In genomic region chr14:105761842-105762241, GRCh38 we compare ENCODE assay signal across 30 cellular contexts.
DNase-seq lines count a peak whose midpoint lies in the region; ATAC-seq, FAIRE-seq and TF ChIP-seq lines count a peak whose summit lies in the region.
"Had no signal": no experiment of that assay in that cellular context is flagged by ENCODE, and none has a peak within 500 bp of the region (broad histone marks: within the 10 kb centered on the region; RNA-seq: fewer than 3 reads in every experiment).

No MANE protein-coding gene starts in this region.

- intact Hi-C loops in GM12878 (cut with micrococcal nuclease; ENCODE audit: unreplicated experiment), result no loop called here
- intact Hi-C loops in naive thymus-derived CD4-positive, alpha-beta T cell (cut with micrococcal nuclease), result no loop called here

- peaks cover 0 to 9% (median 5%) of the 10 kb centered on the region in 5 donors for H3K36me3 Mint-ChIP-seq in naive thymus-derived CD4-positive, alpha-beta T cell
- H3K36me3 Mint-ChIP-seq: activated naive CD8-positive, alpha-beta T cell treated with anti-CD3 and anti-CD28 coated beads, Interleukin-2, amount 10 ng/mL, durations not matched to agents 7 days and 5 days; CD14-positive monocyte had no signal

- no peak for FAIRE-seq in GM12878 (lab: Jason Lieb, UNC)
- FAIRE-seq: astrocyte had no signal

- H3K27me3 Mint-ChIP-seq in naive thymus-derived CD4-positive, alpha-beta T cell, result peaks cover 0 to 11% (median 5%) of the 10 kb centered on the region in 5 donors
- no peaks in the 10 kb centered on the region for H3K27me3 Mint-ChIP-seq in stimulated activated naive CD8-positive, alpha-beta T cell treated with anti-CD3 and anti-CD28 coated beads, Interleukin-15, amount 100 ng/mL, for 72 hours

- H3K36me3 ChIP-seq in GM12878 (ENCODE audit: control insufficient read depth in 2 of 2, insufficient read depth in 2 of 2, low read length in 1 of 2), result no peaks in the 10 kb centered on the region
- H3K36me3 ChIP-seq in naive thymus-derived CD4-positive, alpha-beta T cell (ENCODE audit: control insufficient read depth in 2 of 3, insufficient read depth in 3 of 3, low read length in 3 of 3), result no peaks in the 10 kb centered on the region
- H3K36me3 ChIP-seq: esophagus muscularis mucosa, heart right ventricle, MG63, Peyer's patch, WERI-Rb-1 had no signal

- CTCF ChIA-PET in GM12878 (lab: Yijun Ruan, JAX), result no interaction called here
- CTCF ChIA-PET in naive thymus-derived CD4-positive, alpha-beta T cell (lab: Charles Lee), result no interaction called here

- no peak for TF ChIP-seq POLR2A in GM12878 (IDR thresholded peaks at IDR 0.05; ENCODE audit: low read depth, low read length)

- H3K27ac Mint-ChIP-seq in naive thymus-derived CD4-positive, alpha-beta T cell, result no peak overlapping the region
- H3K27ac Mint-ChIP-seq in stimulated activated naive CD8-positive, alpha-beta T cell treated with anti-CD3 and anti-CD28 coated beads, Interleukin-15, amount 100 ng/mL, for 72 hours, result peak overlapping the region in 1 of 2 donors; percentile 29
- H3K27ac Mint-ChIP-seq: activated naive CD8-positive, alpha-beta T cell treated with anti-CD3 and anti-CD28 coated beads, Interleukin-2, amount 10 ng/mL, durations not matched to agents 7 days and 5 days; activated T-helper 1 cell treated with anti-CD3 and anti-CD28 coated beads, Interleukin-12 subunit alpha, Interleukin-12 subunit beta, Interleukin-2, Interleukin-4 antibody, amounts not matched to agents 30 ng/mL and 10 ng/mL and 1 ng/mL, durations not matched to agents 14 hours and 24 hours and 36 hours; CD14-positive monocyte; GM23338 had no signal

- BruUV-seq in GM12878 (replicated peaks; lab: Mats Ljungman, UMichigan), result no TSS peak

- DNase-seq in activated CD4-positive, CD25-positive, alpha-beta regulatory T cell treated with anti-CD3 and anti-CD28 coated beads, Interleukin-2, amount 50 U/mL, for 72 hours, result peak; percentile 20
- DNase-seq in GM12878 (ENCODE audit: low read depth, low spot score) (no peak), T-helper 1 cell (no peak)
- DNase-seq in naive thymus-derived CD4-positive, alpha-beta T cell, result peak in 1 of 9 donors; percentile 20
- no peak for DNase-seq in stimulated activated naive CD8-positive, alpha-beta T cell treated with anti-CD3 and anti-CD28 coated beads, Interleukin-15, amount 100 ng/mL, for 72 hours
- DNase-seq: activated CD4-positive, alpha-beta T cell treated with anti-CD3 and anti-CD28 coated beads, Interleukin-2, amount 50 U/mL, for 1 hour; activated naive CD8-positive, alpha-beta T cell treated with anti-CD3 and anti-CD28 coated beads, Interleukin-2, amount 10 ng/mL, durations not matched to agents 7 days and 5 days; central memory CD4-positive, alpha-beta T cell; foreskin keratinocyte; heart right ventricle; KBM-7; MG63; NCI-H2029 treated with DMSO at 0.1 percent for 48 hours; NCI-H226; NCI-H69; nucleus accumbens; SW 1271; T1000; WERI-Rb-1 had no signal

- H4K20me1 ChIP-seq in GM12878 (ENCODE audit: control insufficient read depth, insufficient read depth), result no peaks in the 10 kb centered on the region

- no peak for ATAC-seq in activated CD4-positive, CD25-positive, alpha-beta regulatory T cell treated with anti-CD3 and anti-CD28 coated beads, Interleukin-2, amount 50 U/mL, for 24 hours
- no peak for ATAC-seq in GM12878
- ATAC-seq in naive thymus-derived CD4-positive, alpha-beta T cell, result peak; percentile 22
- peak; percentile 9 for ATAC-seq in stimulated activated naive CD8-positive, alpha-beta T cell treated with anti-CD3 and anti-CD28 coated beads, Interleukin-15, amount 100 ng/mL, for 72 hours
- no peak for ATAC-seq in GM18873 (IDR thresholded peaks at IDR 0.05; ENCODE audit: low FRiP score, unreplicated experiment)
- no peak for ATAC-seq in GM18909 (IDR thresholded peaks at IDR 0.05; ENCODE audit: poor library complexity, unreplicated experiment)
- ATAC-seq: foreskin keratinocyte, GM23338 had no signal

- H3K27ac ChIP-seq in GM12878 (ENCODE audit: control insufficient read depth, insufficient read depth), result no peak overlapping the region
- no peak overlapping the region for H3K27ac ChIP-seq in naive thymus-derived CD4-positive, alpha-beta T cell (ENCODE audit: low read depth, low read length)
- H3K27ac ChIP-seq: 22Rv1, esophagus muscularis mucosa, foreskin keratinocyte, heart right ventricle, Peyer's patch, skin epidermis, WERI-Rb-1 had no signal

- TF ChIP-seq RAD21 in GM12878 (IDR thresholded peaks at IDR 0.05; ENCODE audit: insufficient read depth, low read depth, low read length), result no peak

- H3K79me2 ChIP-seq in GM12878 (ENCODE audit: control insufficient read depth, insufficient read depth, low read length), result no peaks in the 10 kb centered on the region

- H2AFZ ChIP-seq in GM12878 (ENCODE audit: control insufficient read depth, low read depth, low read length), result no peak overlapping the region
- H2AFZ ChIP-seq: GM23338 had no signal

- TF ChIP-seq CTCF in GM12878 (IDR thresholded peaks at IDR 0.05 in 2 of 3, conservative IDR thresholded peaks at IDR 0.05 in 1 of 3; ENCODE audit: control insufficient read depth in 2 of 3, extremely low read depth in 1 of 3, insufficient read depth in 1 of 3, low read depth in 3 of 3, low read length in 3 of 3), result no peak

- H3K4me3 ChIP-seq in GM12878, result no peak overlapping the region
- H3K4me3 ChIP-seq in naive thymus-derived CD4-positive, alpha-beta T cell (ENCODE audit: low read length), result no peak overlapping the region
- H3K4me3 ChIP-seq: esophagus muscularis mucosa, GM23338, heart right ventricle, MG63, Peyer's patch, skin epidermis had no signal

- H3K9ac ChIP-seq in GM12878 (ENCODE audit: control insufficient read depth, insufficient read depth, low read length), result no peak overlapping the region

- H3K4me1 Mint-ChIP-seq in naive thymus-derived CD4-positive, alpha-beta T cell, result no peaks in the 10 kb centered on the region
- no peaks in the 10 kb centered on the region for H3K4me1 Mint-ChIP-seq in stimulated activated naive CD8-positive, alpha-beta T cell treated with anti-CD3 and anti-CD28 coated beads, Interleukin-15, amount 100 ng/mL, for 72 hours
- H3K4me1 Mint-ChIP-seq: activated naive CD8-positive, alpha-beta T cell treated with anti-CD3 and anti-CD28 coated beads, Interleukin-2, amount 10 ng/mL, durations not matched to agents 7 days and 5 days; CD14-positive monocyte; GM23338 had no signal

- TF ChIP-seq EP300 in GM12878 (IDR thresholded peaks at IDR 0.05; ENCODE audit: borderline replicate concordance in 1 of 2, control insufficient read depth in 1 of 2, low read depth in 2 of 2, low read length in 2 of 2), result no peak

- SMC1A ChIA-PET in GM12878 (lab: Charles Lee; ENCODE audit: uncharacterized antibody, unreplicated experiment), result no interaction called here

- POLR2A ChIA-PET in GM12878 (lab: Charles Lee), result no interaction called here
- POLR2A ChIA-PET in naive thymus-derived CD4-positive, alpha-beta T cell (lab: Charles Lee), result no interaction called here

- RAD21 ChIA-PET in GM12878 (lab: Charles Lee; ENCODE audit: unreplicated experiment), result no interaction called here

- in situ Hi-C loops in GM12878 (cut with MboI), result loop anchor here (5.0 kb wide), 1 partner anchor 145 kb away; no protein-coding TSS in a partner anchor

- H3K4me1 ChIP-seq in GM12878 (ENCODE audit: control insufficient read depth, insufficient read depth, low read length), result no peaks in the 10 kb centered on the region
- no peaks in the 10 kb centered on the region for H3K4me1 ChIP-seq in naive thymus-derived CD4-positive, alpha-beta T cell (ENCODE audit: control insufficient read depth in 2 of 2, insufficient read depth in 2 of 2, low read length in 2 of 2)
- H3K4me1 ChIP-seq: foreskin keratinocyte, heart right ventricle, Peyer's patch had no signal

- 19% methylated on average over 6 of the region's 9 CpGs for WGBS in GM12878 (ENCODE audit: insufficient coverage, insufficient replicate concordance, low lambda C conversion rate, missing lambda C conversion rate)

- H3K4me2 ChIP-seq in GM12878 (ENCODE audit: control insufficient read depth, insufficient read depth), result no peak overlapping the region
- H3K4me2 ChIP-seq: GM23338 had no signal

- no peaks in the 10 kb centered on the region; the same call in 2 of the 3 replicates for H3K9me3 ChIP-seq in GM12878 (replicated peaks; ENCODE audit: control insufficient read depth, insufficient read depth, low read length)
- no peaks in the 10 kb centered on the region for H3K9me3 ChIP-seq in naive thymus-derived CD4-positive, alpha-beta T cell (ENCODE audit: control insufficient read depth in 2 of 3, low read length in 3 of 3)
- H3K9me3 ChIP-seq: esophagus muscularis mucosa, MG63, Peyer's patch had no signal

- H3K4me3 Mint-ChIP-seq in naive thymus-derived CD4-positive, alpha-beta T cell, result no peak overlapping the region
- H3K4me3 Mint-ChIP-seq in stimulated activated naive CD8-positive, alpha-beta T cell treated with anti-CD3 and anti-CD28 coated beads, Interleukin-15, amount 100 ng/mL, for 72 hours, result no peak overlapping the region
- H3K4me3 Mint-ChIP-seq: activated naive CD8-positive, alpha-beta T cell treated with anti-CD3 and anti-CD28 coated beads, Interleukin-2, amount 10 ng/mL, durations not matched to agents 7 days and 5 days; activated T-helper 1 cell treated with anti-CD3 and anti-CD28 coated beads, Interleukin-12 subunit alpha, Interleukin-12 subunit beta, Interleukin-2, Interleukin-4 antibody, amounts not matched to agents 30 ng/mL and 10 ng/mL and 1 ng/mL, durations not matched to agents 14 hours and 24 hours and 36 hours; CD14-positive monocyte; GM23338 had no signal

- H3K27me3 ChIP-seq in GM12878 (replicated peaks in 1 of 2; ENCODE audit: control insufficient read depth in 2 of 2, insufficient read depth in 2 of 2, low read length in 1 of 2), result no peaks in the 10 kb centered on the region; a peak in 1 of 4 replicates
- H3K27me3 ChIP-seq in naive thymus-derived CD4-positive, alpha-beta T cell (ENCODE audit: control insufficient read depth in 2 of 2, insufficient read depth in 2 of 2, low read length in 2 of 2), result no peaks in the 10 kb centered on the region
- H3K27me3 ChIP-seq: esophagus muscularis mucosa, foreskin keratinocyte, heart right ventricle, MG63, Peyer's patch had no signal

- peaks cover 0 to 21% (median 8%) of the 10 kb centered on the region in 11 donors for H3K9me3 Mint-ChIP-seq in naive thymus-derived CD4-positive, alpha-beta T cell
- peaks cover 5 to 12% of the 10 kb centered on the region in 2 donors for H3K9me3 Mint-ChIP-seq in stimulated activated naive CD8-positive, alpha-beta T cell treated with anti-CD3 and anti-CD28 coated beads, Interleukin-15, amount 100 ng/mL, for 72 hours
- H3K9me3 Mint-ChIP-seq: activated naive CD8-positive, alpha-beta T cell treated with anti-CD3 and anti-CD28 coated beads, Interleukin-2, amount 10 ng/mL, durations not matched to agents 7 days and 5 days; activated T-helper 1 cell treated with anti-CD3 and anti-CD28 coated beads, Interleukin-12 subunit alpha, Interleukin-12 subunit beta, Interleukin-2, Interleukin-4 antibody, amounts not matched to agents 30 ng/mL and 10 ng/mL and 1 ng/mL, durations not matched to agents 14 hours and 24 hours and 36 hours had no signal

TF ChIP-seq in GM12878, 131 proteins besides CTCF, POLR2A, EP300 and RAD21 (continues in another document):
- TF ChIP-seq HDGF (IDR thresholded peaks at IDR 0.05) (0 out of 2 replicates have a peak, but pooled peaks have one; percentile 28), ASH2L (IDR thresholded peaks at IDR 0.05; ENCODE audit: borderline replicate concordance, low read depth) (no peak), ZZZ3 (IDR thresholded peaks at IDR 0.05; ENCODE audit: control insufficient read depth, insufficient read length, low read depth) (no peak)

Comparison
In these comparisons a context has a peak if more than half of its experiments do, and no peak if none do; other contexts are left out.
1. ATAC-seq: peak in naive thymus-derived CD4-positive, alpha-beta T cell (single experiment) and stimulated activated naive CD8-positive, alpha-beta T cell treated with anti-CD3 and anti-CD28 coated beads, Interleukin-15, amount 100 ng/mL, for 72 hours (single experiment); none in activated CD4-positive, CD25-positive, alpha-beta regulatory T cell treated with anti-CD3 and anti-CD28 coated beads, Interleukin-2, amount 50 U/mL, for 24 hours (0 of 2), GM12878 (single experiment), GM18873 (single experiment) and GM18909 (single experiment).